Comparison of ENCODE assay signal across 8 cellular contexts in the genomic region with DNA sequence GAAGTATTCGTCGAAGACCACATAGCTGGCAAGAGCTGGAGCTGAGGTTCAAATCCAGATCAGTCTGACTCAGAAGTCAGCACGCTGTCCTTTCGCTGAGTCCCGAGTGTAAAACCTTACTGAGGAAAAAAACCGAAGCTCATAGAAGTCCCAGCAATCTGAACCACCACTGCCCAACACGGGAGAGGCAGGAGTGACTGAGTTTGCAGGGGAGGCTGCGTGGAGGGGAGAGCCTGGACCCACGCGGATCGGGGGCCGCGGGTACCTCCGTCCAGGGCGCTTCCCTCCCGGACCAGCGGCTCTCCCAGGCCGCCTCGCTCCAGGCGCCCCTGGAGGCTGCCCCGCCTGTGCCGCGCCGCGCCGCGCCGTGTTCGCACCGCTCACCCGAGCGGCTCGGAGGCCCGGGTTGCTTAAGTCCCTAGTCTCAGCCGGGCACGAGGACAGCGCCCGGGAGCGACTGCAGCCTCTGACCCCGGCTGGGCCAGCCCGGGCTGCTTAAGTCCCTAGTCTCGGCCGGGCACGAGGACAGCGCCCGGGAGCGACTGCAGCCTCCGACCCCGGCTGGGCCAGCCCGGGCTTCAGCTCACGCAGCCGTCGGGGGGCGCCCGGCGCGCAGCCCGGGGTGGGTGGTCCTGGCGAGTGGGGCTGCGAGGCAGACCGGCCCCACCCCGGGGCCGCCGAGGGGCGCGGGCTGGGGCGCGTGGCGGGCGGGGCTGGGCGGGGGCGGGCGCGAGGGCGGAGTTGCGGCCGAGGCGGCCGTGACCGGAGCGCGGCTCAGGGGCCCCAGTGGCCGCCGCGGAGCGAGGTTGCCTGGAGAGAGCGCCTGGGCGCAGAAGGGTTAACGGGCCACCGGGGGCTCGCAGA. TPM values are rescaled to one million over a fixed set of nuclear protein-coding genes. Genes with fewer than 3 reads are reported as not detected.
A peak's percentile ranks its signal among the peaks of the same experiment; 100 is the strongest.
DNase-seq lines count a peak whose midpoint lies in the region; ATAC-seq and TF ChIP-seq lines count a peak whose summit lies in the region.

A gene (plus strand): TSS at position 777 of the 864 bp plus-strand sequence. CDS start 2,881 bp downstream, outside the sequence.

- intact Hi-C loops in uterus (cut with DNase I; ENCODE audit: low total_unique reads), result no loop called here

- H3K4me3 ChIP-seq in BE2C (ENCODE audit: low read depth, low read length), result peak within 1 kb of the TSS; percentile 61
- H3K4me3 ChIP-seq in NB4 (ENCODE audit: low read depth, low read length), result peak within 1 kb of the TSS; percentile 64
- H3K4me3 ChIP-seq in WERI-Rb-1 (ENCODE audit: low read depth, low read length), result peak within 1 kb of the TSS; percentile 40
- H3K4me3 ChIP-seq in epithelial cell of proximal tubule (ENCODE audit: low read depth, low read length), result peak within 1 kb of the TSS; percentile 64
- H3K4me3 ChIP-seq in mononuclear cell (ENCODE audit: low read length), result peak within 1 kb of the TSS; percentile 37
- peak within 1 kb of the TSS; percentile 36 to 75 for H3K4me3 ChIP-seq in uterus

- H3K36me3 ChIP-seq in BE2C, result no peaks in the 10 kb centered on the region
- no peaks in the 10 kb centered on the region for H3K36me3 ChIP-seq in WERI-Rb-1
- H3K36me3 ChIP-seq in uterus, result no peaks in the 10 kb centered on the region

- 0 out of 2 replicates have a peak within 1 kb of the TSS, but pooled peaks have one; percentile 1 for H3K27ac ChIP-seq in WERI-Rb-1
- peak within 1 kb of the TSS; percentile 93 to 98 for H3K27ac ChIP-seq in uterus

- TF ChIP-seq POLR2A in NB4 (IDR thresholded peaks at IDR 0.05; ENCODE audit: extremely low read depth, insufficient read length), result no peak
- TF ChIP-seq POLR2A in uterus (IDR thresholded peaks at IDR 0.05), result peak in 1 of 2 donors; percentile 50

- peaks cover 8% of the 10 kb centered on the region for H3K4me1 ChIP-seq in BE2C
- H3K4me1 ChIP-seq in mononuclear cell (ENCODE audit: insufficient read depth, low read length), result peaks cover 51% of the 10 kb centered on the region
- H3K4me1 ChIP-seq in uterus, result peaks cover 0 to 14% of the 10 kb centered on the region in 2 donors

- ATAC-seq in GM18907 (IDR thresholded peaks at IDR 0.05; ENCODE audit: unreplicated experiment) (peak; percentile 48), HG02840 (IDR thresholded peaks at IDR 0.05; ENCODE audit: low FRiP score, unreplicated experiment) (no peak)

- TF ChIP-seq CTCF in BE2C (IDR thresholded peaks at IDR 0.05; ENCODE audit: low read depth, low read length), result no peak
- TF ChIP-seq CTCF in NB4 (IDR thresholded peaks at IDR 0.05; ENCODE audit: low read depth, low read length), result no peak
- 0 out of 2 replicates have a peak, but pooled peaks have one; percentile 20 for TF ChIP-seq CTCF in WERI-Rb-1 (IDR thresholded peaks at IDR 0.05; ENCODE audit: low read depth, low read length)
- peak; percentile 23 for TF ChIP-seq CTCF in epithelial cell of proximal tubule (conservative IDR thresholded peaks at IDR 0.05; ENCODE audit: low read depth, low read length)
- peak in 2 of 4 experiments; percentile 29 to 35 for TF ChIP-seq CTCF in uterus (IDR thresholded peaks at IDR 0.05)

- DNase-seq in BE2C (peak; percentile 70), NB4 (ENCODE audit: low read depth) (peak; percentile 86), WERI-Rb-1 (peak; percentile 65), epithelial cell of proximal tubule (ENCODE audit: low read depth) (no peak), uterus (peak; percentile 57 to 79)

- H3K9me3 ChIP-seq in BE2C (no peaks in the 10 kb centered on the region), WERI-Rb-1 (ENCODE audit: severe bottlenecking) (no peaks in the 10 kb centered on the region), mononuclear cell (ENCODE audit: low read depth, low read length) (no peaks in the 10 kb centered on the region), uterus (no peaks in the 10 kb centered on the region)

- H3K27me3 ChIP-seq in BE2C, result no peaks in the 10 kb centered on the region
- no peaks in the 10 kb centered on the region for H3K27me3 ChIP-seq in WERI-Rb-1 (ENCODE audit: insufficient read depth, low read depth, severe bottlenecking)
- H3K27me3 ChIP-seq in mononuclear cell (ENCODE audit: insufficient read depth, low read length), result no peaks in the 10 kb centered on the region
- H3K27me3 ChIP-seq in uterus, result no peaks in the 10 kb centered on the region

RNA-seq across cellular contexts. Expression of the gene that starts here (rescaled TPM):
- 2.2 TPM for polyA plus RNA-seq in BE2C (2012; ENCODE audit: insufficient read depth, insufficient read length, low read depth)
- total RNA-seq in epithelial cell of proximal tubule, result 0.80 and 7.3 TPM in 2 replicates
- 3.3 TPM for total RNA-seq in mononuclear cell
- 100 to 1,000 TPM in 1 of 4 donors, 10 to 100 TPM in 3; 15.9 to 133 (median 35.4) TPM for total RNA-seq in uterus

Comparison
In these comparisons a context has a peak if more than half of its experiments do, and no peak if none do; other contexts are left out.
1. CTCF ChIP-seq: peak in WERI-Rb-1 (single experiment) and epithelial cell of proximal tubule (single experiment); none in BE2C (single experiment) and NB4 (single experiment).
2. Peak in every context shown above with its lines, with median percentiles within 50 percentile points of each other: H3K4me3 ChIP-seq.